ENCODE assay signal across 8 cellular contexts in the genomic region with DNA sequence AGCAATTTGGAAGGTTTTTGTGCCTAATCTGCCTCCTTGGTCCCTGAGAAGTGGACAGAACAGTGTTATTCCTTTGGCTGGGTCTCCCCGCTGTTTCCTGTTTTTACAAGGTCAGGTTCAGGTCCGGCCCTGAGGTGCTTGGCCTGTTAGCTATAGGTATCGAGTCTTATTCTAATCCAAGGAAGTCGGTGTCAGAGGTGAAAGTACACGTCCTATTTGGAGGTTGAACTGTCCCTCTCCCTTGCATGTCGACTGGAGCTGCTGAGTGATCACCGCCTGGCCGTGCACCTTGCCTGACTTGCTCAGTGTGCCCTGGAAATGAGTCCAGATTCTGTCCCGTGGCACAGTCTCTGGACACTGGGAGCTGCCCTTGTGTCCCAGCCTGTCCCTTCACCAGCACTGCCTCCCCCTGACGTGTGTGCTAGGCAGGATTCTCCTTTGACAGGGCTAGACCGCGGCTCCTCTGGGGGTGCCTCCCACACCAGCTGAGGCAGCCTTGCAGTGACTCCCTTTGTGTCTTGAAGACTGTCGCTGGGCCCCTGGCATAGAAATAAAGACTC.
DNase-seq lines count a peak whose midpoint lies in the region; ATAC-seq, FAIRE-seq and TF ChIP-seq lines count a peak whose summit lies in the region.

No MANE protein-coding gene starts in this region.

- no peak for FAIRE-seq in D721Med (lab: Jason Lieb, UNC)

- ATAC-seq in left ventricle myocardium superior (peak; percentile 85), HG02970 (IDR thresholded peaks at IDR 0.05; ENCODE audit: low FRiP score, unreplicated experiment) (no peak), GM21515 (IDR thresholded peaks at IDR 0.05; ENCODE audit: unreplicated experiment) (no peak)

- DNase-seq in ELF-1 (ENCODE audit: low read depth, low spot score) (peak; percentile 44), left ventricle myocardium superior (peak; percentile 78), NOMO-1 (lab: John Stamatoyannopoulos, UW; ENCODE audit: unreplicated experiment in 2 of 2) (no peak), D721Med (ENCODE audit: insufficient read length, low spot score) (no peak)

- intact Hi-C loops in left ventricle myocardium superior (cut with micrococcal nuclease), result no loop called here

- no peak for TF ChIP-seq CTCF in VCaP (conservative IDR thresholded peaks at IDR 0.05)
- TF ChIP-seq CTCF in D721Med (IDR thresholded peaks at IDR 0.05; ENCODE audit: insufficient read depth, missing control alignments), result no peak

- no peak overlapping the region for H3K4me3 ChIP-seq in rectal smooth muscle tissue (ENCODE audit: low read length)

- peaks cover 47% of the 10 kb centered on the region for H3K4me1 ChIP-seq in rectal smooth muscle tissue (ENCODE audit: control insufficient read depth, insufficient read depth, low read length)

- no peaks in the 10 kb centered on the region for H3K27me3 ChIP-seq in rectal smooth muscle tissue (ENCODE audit: control insufficient read depth, insufficient read depth, low read length)

- no peak overlapping the region for H3K9ac ChIP-seq in rectal smooth muscle tissue (ENCODE audit: low read length)

- peaks cover 8% of the 10 kb centered on the region for H3K36me3 ChIP-seq in rectal smooth muscle tissue (ENCODE audit: control insufficient read depth, insufficient read depth, low read length)

- peak overlapping the region; percentile 100 for H3K27ac ChIP-seq in VCaP
- peak overlapping the region; percentile 87 for H3K27ac ChIP-seq in rectal smooth muscle tissue (ENCODE audit: low read depth, low read length)

Comparison
In these comparisons a context has a peak if more than half of its experiments do, and no peak if none do; other contexts are left out.
1. DNase-seq: peak in ELF-1 (single experiment) and left ventricle myocardium superior (single experiment); none in NOMO-1 (0 of 2) and D721Med (single experiment).